In genomic region chr14:45678163-45678562, GRCh38 we compare ENCODE assay signal across 23 cellular contexts.
"Had no signal": no experiment of that assay in that cellular context is flagged by ENCODE, and none has a peak within 500 bp of the region (broad histone marks: within the 10 kb centered on the region; RNA-seq: fewer than 3 reads in every experiment).

No MANE protein-coding gene starts in this region.

- DNase-seq: activated CD4-positive, alpha-beta T cell treated with anti-CD3 and anti-CD28 coated beads for 4 hours; activated CD4-positive, alpha-beta T cell treated with anti-CD3 and anti-CD28 coated beads, Interleukin-2, amount 50 U/mL, for 48 hours; activated CD4-positive, CD25-positive, alpha-beta regulatory T cell; activated naive CD4-positive, alpha-beta T cell treated with anti-CD3 and anti-CD28 coated beads for 36 hours; activated T-cell treated with anti-CD3 and anti-CD28 coated beads, Interleukin-2, amount 50 U/mL, for 48 hours; amygdala; cerebellar nuclear complex; effector CD8-positive, alpha-beta T cell; esophagus squamous epithelium; immature natural killer cell; kidney glomerular epithelial cell; left lung; naive thymus-derived CD4-positive, alpha-beta T cell; occipital lobe; retina; sigmoid colon; stimulated activated CD4-positive, alpha-beta T cell treated with anti-CD3 and anti-CD28 coated beads, Interleukin-2, amount 100 ng/mL, for 48 hours; stimulated activated CD8-positive, alpha-beta memory T cell treated with anti-CD3 and anti-CD28 coated beads, Interleukin-4, amount 100 ng/mL, for 48 hours; stimulated activated naive B cell treated with anti-CD40 and anti-IgM and Interleukin-4, amounts not matched to agents 10 μg/mL and 1 μg/mL and 100 μg/mL, for 72 hours; T-helper 17 cell; transverse colon had no signal

- H3K4me1 ChIP-seq: esophagus squamous epithelium, transverse colon had no signal

- H3K27me3 ChIP-seq: esophagus squamous epithelium, left lung, sigmoid colon, transverse colon had no signal

- ATAC-seq: left lung; naive thymus-derived CD4-positive, alpha-beta T cell; stimulated activated naive B cell treated with anti-CD40 and anti-IgM and Interleukin-4, amounts not matched to agents 10 μg/mL and 1 μg/mL and 100 μg/mL, for 72 hours; T-helper 17 cell had no signal

- FAIRE-seq: urothelium cell line had no signal

- H3K27ac ChIP-seq: esophagus squamous epithelium, left lung, sigmoid colon, transverse colon had no signal

- H3K36me3 ChIP-seq: esophagus squamous epithelium, left lung, sigmoid colon, transverse colon had no signal

- H3K9me3 ChIP-seq: esophagus squamous epithelium, left lung, sigmoid colon, transverse colon had no signal

- H3K4me3 ChIP-seq: esophagus squamous epithelium, left lung, lung, sigmoid colon, transverse colon had no signal
